In genomic region chr3:54870423-54870822, GRCh38 we compare ENCODE assay signal across 8 cellular contexts. TPM values are rescaled to one million over a fixed set of nuclear protein-coding genes. Genes with fewer than 3 reads are reported as not detected.
DNase-seq lines count a peak whose midpoint lies in the region; ATAC-seq and TF ChIP-seq lines count a peak whose summit lies in the region.

No MANE protein-coding gene starts in this region.

- H3F3A ChIP-seq in GM23338 (replicated peaks; ENCODE audit: low read depth) = no peaks in the 10 kb centered on the region

- no peaks in the 10 kb centered on the region; the same call in 2 of the 3 replicates for H3K36me3 Mint-ChIP-seq in GM23338 (ENCODE audit: low read depth)
- H3K36me3 Mint-ChIP-seq in neural crest cell (ENCODE audit: low read depth) = no peaks in the 10 kb centered on the region
- no peaks in the 10 kb centered on the region for H3K36me3 Mint-ChIP-seq in T-helper 2 cell treated with Interferon-gamma antibody and Interleukin-4, amounts not matched to agents 5 μg/mL and 100 μg/mL, for 36 hours (ENCODE audit: low read depth)

- H3K9me3 Mint-ChIP-seq in GM23338 (no peaks in the 10 kb centered on the region), neural crest cell (no peaks in the 10 kb centered on the region)
- no peaks in the 10 kb centered on the region for H3K9me3 Mint-ChIP-seq in T-helper 2 cell treated with Interferon-gamma antibody and Interleukin-4, amounts not matched to agents 5 μg/mL and 100 μg/mL, for 36 hours

- ATAC-seq in GM23338 = peak; percentile 53
- ATAC-seq in HG03442 (IDR thresholded peaks at IDR 0.05; ENCODE audit: unreplicated experiment) = no peak

- no peak for TF ChIP-seq POLR2A in erythroblast (IDR thresholded peaks at IDR 0.05; ENCODE audit: low read length)

- no peak overlapping the region for H3K4me2 ChIP-seq in GM23338

- DNase-seq in GM23338 (ENCODE audit: low spot score) = peak; percentile 35
- peak; percentile 46 for DNase-seq in NOMO-1 treated with DMSO at 0.1 percent for 48 hours (lab: John Stamatoyannopoulos, UW; ENCODE audit: unreplicated experiment)
- peak; percentile 3 to 11 for DNase-seq in erythroblast (lab: John Stamatoyannopoulos, UW)
- DNase-seq in neural crest cell (ENCODE audit: low read depth, low spot score) = peak; percentile 8
- no peak for DNase-seq in NCI-H1694 treated with DMSO at 0.1 percent for 48 hours (lab: John Stamatoyannopoulos, UW)
- no peak for DNase-seq in T-helper 2 cell treated with Interferon-gamma antibody and Interleukin-4, amounts not matched to agents 5 μg/mL and 100 μg/mL, for 36 hours (ENCODE audit: low spot score)
- DNase-seq in central memory CD4-positive, alpha-beta T cell = no peak

- H3K4me3 ChIP-seq in GM23338 = no peak overlapping the region

- no peak overlapping the region for H3K27ac ChIP-seq in GM23338 (ENCODE audit: low read depth)

- no peaks in the 10 kb centered on the region for H3K79me2 ChIP-seq in GM23338 (replicated peaks; ENCODE audit: insufficient read depth)

- H4K20me1 ChIP-seq in GM23338 (replicated peaks; ENCODE audit: insufficient read depth) = no peaks in the 10 kb centered on the region

- no peak overlapping the region for H3K27ac Mint-ChIP-seq in GM23338
- H3K27ac Mint-ChIP-seq in neural crest cell (ENCODE audit: unreplicated experiment) = no peak overlapping the region
- no peak overlapping the region for H3K27ac Mint-ChIP-seq in T-helper 2 cell treated with Interferon-gamma antibody and Interleukin-4, amounts not matched to agents 5 μg/mL and 100 μg/mL, for 36 hours

- H3K27me3 Mint-ChIP-seq in GM23338 (ENCODE audit: insufficient read depth, low read depth, poor library complexity) = peaks cover 3% of the 10 kb centered on the region
- peaks cover 2% of the 10 kb centered on the region for H3K27me3 Mint-ChIP-seq in neural crest cell (ENCODE audit: low read depth)
- no peaks in the 10 kb centered on the region for H3K27me3 Mint-ChIP-seq in T-helper 2 cell treated with Interferon-gamma antibody and Interleukin-4, amounts not matched to agents 5 μg/mL and 100 μg/mL, for 36 hours (ENCODE audit: low read depth)

- TF ChIP-seq CTCF in GM23338 (conservative IDR thresholded peaks at IDR 0.05; ENCODE audit: low read depth in 2 of 2) (peak; percentile 33 to 54), neural crest cell (conservative IDR thresholded peaks at IDR 0.05) (peak; percentile 70)

- peaks cover 20% of the 10 kb centered on the region for H3K4me1 Mint-ChIP-seq in GM23338
- H3K4me1 Mint-ChIP-seq in neural crest cell = peaks cover 36% of the 10 kb centered on the region
- no peaks in the 10 kb centered on the region for H3K4me1 Mint-ChIP-seq in T-helper 2 cell treated with Interferon-gamma antibody and Interleukin-4, amounts not matched to agents 5 μg/mL and 100 μg/mL, for 36 hours (ENCODE audit: low read depth)

- H3K4me3 Mint-ChIP-seq in GM23338 (no peak overlapping the region), neural crest cell (no peak overlapping the region)
- no peak overlapping the region for H3K4me3 Mint-ChIP-seq in T-helper 2 cell treated with Interferon-gamma antibody and Interleukin-4, amounts not matched to agents 5 μg/mL and 100 μg/mL, for 36 hours

- no peaks in the 10 kb centered on the region for H3K36me3 ChIP-seq in GM23338 (ENCODE audit: insufficient read depth)

- no peak overlapping the region for H2AFZ ChIP-seq in GM23338

- H3K9me2 ChIP-seq in GM23338 (ENCODE audit: insufficient read depth) = no peaks in the 10 kb centered on the region

- H3K27me3 ChIP-seq in GM23338 (ENCODE audit: insufficient read depth) = no peaks in the 10 kb centered on the region

- no peaks in the 10 kb centered on the region for H3K4me1 ChIP-seq in GM23338 (ENCODE audit: insufficient read depth)

TF ChIP-seq in GM23338, 12 proteins besides CTCF, POLR2A, EP300 and RAD21 (continues in another document):
- TF ChIP-seq ZNF462 (CRISPR knock-in tag; IDR thresholded peaks at IDR 0.05) (no peak), EZH2phosphoT487 (IDR thresholded peaks at IDR 0.05; ENCODE audit: unreplicated experiment) (no peak), ZNF114 (CRISPR knock-in tag; IDR thresholded peaks at IDR 0.05) (no peak), POLR2AphosphoS5 (IDR thresholded peaks at IDR 0.05; ENCODE audit: low read depth) (no peak), EZH2 (IDR thresholded peaks at IDR 0.05; ENCODE audit: low read depth, unreplicated experiment) (no peak), ETS1 (IDR thresholded peaks at IDR 0.05) (no peak), NANOG (IDR thresholded peaks at IDR 0.05; ENCODE audit: borderline replicate concordance) (no peak), CREB1 (CRISPR knock-in tag; IDR thresholded peaks at IDR 0.05; ENCODE audit: low read depth) (no peak)

RNA-seq across cellular contexts. Expression of gene LRTM1, which starts 57.4 kb away (rescaled TPM):
- total RNA-seq in GM23338 (2014; rRNA removed; shearing (Covaris generic)) = not detected in 2 replicates
- polyA plus RNA-seq in GM23338 (2016; fragmentation: Nextera tagmentation; extraction: Ambion mirVana) = 0.47 TPM in 1 of 2 replicates, not detected in the other
- 0.23 TPM in 1 of 2 replicates, not detected in the other for total RNA-seq in neural crest cell

Comparison
In these comparisons a context has a peak if more than half of its experiments do, and no peak if none do; other contexts are left out.
1. DNase-seq: peak in GM23338 (single experiment), NOMO-1 treated with DMSO at 0.1 percent for 48 hours (single experiment), erythroblast (2 of 2) and neural crest cell (single experiment); none in NCI-H1694 treated with DMSO at 0.1 percent for 48 hours (single experiment), T-helper 2 cell treated with Interferon-gamma antibody and Interleukin-4, amounts not matched to agents 5 μg/mL and 100 μg/mL, for 36 hours (single experiment) and central memory CD4-positive, alpha-beta T cell (single experiment).